27 cellular contexts compared by ENCODE assay signal in the genomic region with DNA sequence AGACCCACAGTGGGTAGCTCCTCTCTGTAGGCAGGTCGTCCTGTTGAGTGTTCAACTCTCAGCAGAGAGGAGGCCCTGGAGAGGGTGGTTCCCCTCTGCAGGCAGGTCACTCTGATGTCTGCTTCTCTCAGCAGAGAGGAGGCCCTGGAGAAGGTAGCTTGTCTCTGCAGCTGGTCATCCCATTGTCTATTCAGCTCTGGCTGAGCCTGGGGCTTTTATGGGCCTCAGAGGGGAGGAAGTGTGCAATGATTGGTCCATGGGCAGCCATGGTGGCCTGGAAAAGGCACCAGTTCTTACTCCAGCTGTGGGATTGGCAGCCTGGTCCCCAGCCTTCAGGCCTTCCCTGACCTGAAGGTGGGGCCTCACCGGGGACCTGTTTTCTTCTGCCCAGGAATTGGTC.
"Had no signal": no experiment of that assay in that cellular context is flagged by ENCODE, and none has a peak within 500 bp of the region (broad histone marks: within the 10 kb centered on the region; RNA-seq: fewer than 3 reads in every experiment).

No MANE protein-coding gene starts in this region.

- DNase-seq: activated CD4-positive, alpha-beta memory T cell treated with anti-CD3 and anti-CD28 coated beads for 36 hours; activated CD4-positive, alpha-beta T cell treated with anti-CD3 and anti-CD28 coated beads for 48 hours; activated CD4-positive, CD25-positive, alpha-beta regulatory T cell treated with anti-CD3 and anti-CD28 coated beads, Interleukin-2, amount 50 U/mL, for 72 hours; activated CD8-positive, alpha-beta memory T cell treated with anti-CD3 and anti-CD28 coated beads, Interleukin-2, amount 50 U/mL, for 4 hours; activated naive CD8-positive, alpha-beta T cell treated with anti-CD3 and anti-CD28 coated beads, Interleukin-2, amount 50 U/mL, for 24 hours; activated T-cell treated with anti-CD3 and anti-CD28 coated beads, Interleukin-2, amount 50 U/mL, for 72 hours; amniotic stem cell; body of pancreas; central memory CD4-positive, alpha-beta T cell; Kasumi-1; KBM-7; NCI-H1048; NCI-H1930; NCI-H2107; NCI-H345; NCI-H510A treated with DMSO at 0.1 percent for 48 hours; NCI-H69; NK-92 treated with Interleukin-12 subunit alpha and Interleukin-12 subunit beta, amount 100 ng/mL, for 24 hours; PC-3; SIG-M5; T-helper 17 cell; T-helper 9 cell had no signal

- H3K4me3 ChIP-seq: ascending aorta, body of pancreas had no signal

- H3K36me3 ChIP-seq: ascending aorta had no signal

- H3K27ac ChIP-seq: ascending aorta, body of pancreas had no signal

- H3K27me3 ChIP-seq: ascending aorta, body of pancreas had no signal

- FAIRE-seq: bronchial epithelial cell, RCC 7860 had no signal

- H3K4me1 ChIP-seq: ascending aorta, body of pancreas had no signal

- H3K9me3 ChIP-seq: ascending aorta, body of pancreas had no signal

- ATAC-seq: activated naive CD4-positive, alpha-beta T cell treated with anti-CD3 and anti-CD28 coated beads, Interleukin-2, amount 50 U/mL, for 72 hours; activated naive CD8-positive, alpha-beta T cell treated with anti-CD3 and anti-CD28 coated beads, Interleukin-2, amount 50 U/mL, for 24 hours; activated T-cell treated with anti-CD3 and anti-CD28 coated beads, Interleukin-2, amount 50 U/mL, for 72 hours; body of pancreas; PC-3; T-helper 17 cell; WTC11 had no signal
